Comparison of ENCODE assay signal across 16 cellular contexts in the genomic region with DNA sequence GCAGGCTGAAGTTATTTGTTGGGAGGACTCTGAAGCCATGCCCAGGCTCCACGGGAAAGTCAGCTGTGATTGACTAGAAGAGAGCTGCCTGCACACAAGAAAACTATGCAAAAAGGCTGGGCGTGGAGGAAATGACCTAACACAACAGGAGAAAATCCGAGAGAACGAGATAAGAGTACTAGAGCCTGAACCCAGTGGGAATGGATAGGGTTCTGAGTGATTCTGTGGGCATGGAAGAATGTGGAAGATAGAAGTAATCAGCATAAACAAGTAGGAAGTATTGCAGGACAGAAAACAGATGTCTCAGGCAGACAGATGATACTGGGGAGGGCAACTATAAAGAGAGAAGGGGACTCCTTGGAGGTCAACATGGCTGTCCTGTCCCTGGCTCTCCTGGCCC. TPM values are rescaled to one million over a fixed set of nuclear protein-coding genes. Genes with fewer than 3 reads are reported as not detected.
DNase-seq lines count a peak whose midpoint lies in the region; ATAC-seq and TF ChIP-seq lines count a peak whose summit lies in the region.
"Had no signal": no experiment of that assay in that cellular context is flagged by ENCODE, and none has a peak within 500 bp of the region (broad histone marks: within the 10 kb centered on the region; RNA-seq: fewer than 3 reads in every experiment).

No MANE protein-coding gene starts in this region.

- no peaks in the 10 kb centered on the region for H3K36me3 ChIP-seq in breast epithelium
- H3K36me3 ChIP-seq in hepatocyte (replicated peaks; ENCODE audit: insufficient read depth, low read depth): no peaks in the 10 kb centered on the region
- no peaks in the 10 kb centered on the region for H3K36me3 ChIP-seq in upper lobe of left lung
- no peaks in the 10 kb centered on the region for H3K36me3 ChIP-seq in colonic mucosa
- H3K36me3 ChIP-seq: HAP-1, spleen had no signal

- H3K27me3 ChIP-seq in breast epithelium (no peaks in the 10 kb centered on the region), hepatocyte (no peaks in the 10 kb centered on the region), upper lobe of left lung (no peaks in the 10 kb centered on the region), colonic mucosa (no peaks in the 10 kb centered on the region)
- H3K27me3 ChIP-seq: spleen had no signal

- ATAC-seq in upper lobe of left lung (ENCODE audit: low FRiP score in 2 of 2) (peak; percentile 63 to 69), HG03442 (IDR thresholded peaks at IDR 0.05; ENCODE audit: unreplicated experiment) (no peak)

- H3K27me3 Mint-ChIP-seq in MCF 10A (ENCODE audit: insufficient read depth, unreplicated experiment): no peaks in the 10 kb centered on the region
- H3K27me3 Mint-ChIP-seq: activated B cell treated with CpG ODN at 0.5 μM for 24 hours had no signal

- H3K4me1 ChIP-seq in breast epithelium: no peaks in the 10 kb centered on the region
- peaks cover 5% of the 10 kb centered on the region for H3K4me1 ChIP-seq in hepatocyte (ENCODE audit: insufficient read depth)
- H3K4me1 ChIP-seq in upper lobe of left lung: peaks cover 0 to 36% (median 23%) of the 10 kb centered on the region in 4 donors
- no peaks in the 10 kb centered on the region for H3K4me1 ChIP-seq in colonic mucosa
- H3K4me1 ChIP-seq: HAP-1 had no signal

- POLR2A ChIA-PET in MCF 10A (lab: Yijun Ruan, JAX): interaction anchor here (3.2 kb wide), 1 partner anchor 12 kb away, joined by 29 read pairs; the partner anchor contains the start of gene COPS8

- no peak overlapping the region for H2AFZ ChIP-seq in hepatocyte

- H3K4me2 ChIP-seq in hepatocyte: peak overlapping the region; percentile 17

- no peak overlapping the region for H3K4me3 Mint-ChIP-seq in MCF 10A (ENCODE audit: unreplicated experiment)
- H3K4me3 Mint-ChIP-seq: activated B cell treated with CpG ODN at 0.5 μM for 24 hours, nephron had no signal

- H3K4me1 Mint-ChIP-seq in MCF 10A (ENCODE audit: insufficient read depth, unreplicated experiment): peaks cover 8% of the 10 kb centered on the region
- H3K4me1 Mint-ChIP-seq: activated B cell treated with CpG ODN at 0.5 μM for 24 hours, nephron had no signal

- H3K9me3 ChIP-seq in breast epithelium (no peaks in the 10 kb centered on the region), hepatocyte (ENCODE audit: low read depth) (no peaks in the 10 kb centered on the region), upper lobe of left lung (no peaks in the 10 kb centered on the region), colonic mucosa (no peaks in the 10 kb centered on the region)
- H3K9me3 ChIP-seq: HAP-1 had no signal

- no peaks in the 10 kb centered on the region for H3K36me3 Mint-ChIP-seq in MCF 10A (ENCODE audit: insufficient read depth, unreplicated experiment)

- H4K20me1 ChIP-seq in hepatocyte (ENCODE audit: insufficient read depth, poor library complexity, severe bottlenecking): no peaks in the 10 kb centered on the region

- H3K4me3 ChIP-seq in breast epithelium (no peak overlapping the region), hepatocyte (no peak overlapping the region), upper lobe of left lung (no peak overlapping the region), colonic mucosa (no peak overlapping the region)
- H3K4me3 ChIP-seq: HAP-1, SK-N-MC, spleen had no signal

- TF ChIP-seq POLR2A in breast epithelium (IDR thresholded peaks at IDR 0.05) (no peak), upper lobe of left lung (IDR thresholded peaks at IDR 0.05) (no peak)

- H3K27ac ChIP-seq in breast epithelium (no peak overlapping the region), hepatocyte (peak overlapping the region; percentile 45), upper lobe of left lung (peak overlapping the region; percentile 11 to 57 (median 51)), colonic mucosa (no peak overlapping the region)
- H3K27ac ChIP-seq: 22Rv1, SK-N-MC had no signal

- H3K27ac Mint-ChIP-seq in MCF 10A (ENCODE audit: low read depth, unreplicated experiment): peak overlapping the region; percentile 8
- H3K27ac Mint-ChIP-seq: activated B cell treated with CpG ODN at 0.5 μM for 24 hours had no signal

- TF ChIP-seq CTCF in MCF 10A (IDR thresholded peaks at IDR 0.05; ENCODE audit: unreplicated experiment): no peak
- TF ChIP-seq CTCF in breast epithelium (IDR thresholded peaks at IDR 0.05): no peak
- no peak for TF ChIP-seq CTCF in hepatocyte (IDR thresholded peaks at IDR 0.05; ENCODE audit: poor library complexity)
- no peak for TF ChIP-seq CTCF in upper lobe of left lung (IDR thresholded peaks at IDR 0.05)
- TF ChIP-seq CTCF in colonic mucosa (IDR thresholded peaks at IDR 0.05): no peak

- DNase-seq in MCF 10A (ENCODE audit: unreplicated experiment) (no peak), breast epithelium (ENCODE audit: low spot score in 2 of 2) (no peak), dedifferentiated amniotic fluid mesenchymal stem cell (ENCODE audit: extremely low spot score) (peak; percentile 68), hepatocyte (ENCODE audit: low spot score) (peak; percentile 51), upper lobe of left lung (no peak), NCI-H524 treated with DMSO at 0.1 percent for 48 hours (lab: John Stamatoyannopoulos, UW) (no peak), colonic mucosa (no peak)
- DNase-seq: activated B cell treated with CpG ODN at 0.5 μM for 24 hours, aorta, NCI-H774, spleen had no signal

- intact Hi-C loops in MCF 10A (cut with micrococcal nuclease) (no loop called here), breast epithelium (cut with DNase I; ENCODE audit: low total_unique reads) (no loop called here), colonic mucosa (cut with DNase I) (loop anchor here (5.0 kb wide), 1 partner anchor 721 kb away; no protein-coding TSS in a partner anchor)

- no peak for TF ChIP-seq EP300 in upper lobe of left lung (IDR thresholded peaks at IDR 0.05)

- no TSS peak for BruUV-seq in MCF 10A (replicated peaks; lab: Mats Ljungman, UMichigan)

- H3K9me3 Mint-ChIP-seq in MCF 10A (ENCODE audit: unreplicated experiment): no peaks in the 10 kb centered on the region
- H3K9me3 Mint-ChIP-seq: activated B cell treated with CpG ODN at 0.5 μM for 24 hours, nephron had no signal

- CTCF ChIA-PET in MCF 10A (lab: Yijun Ruan, JAX): interaction anchor here (0.6 to 1.5 kb wide), 6 partner anchors 11 to 731 kb away, joined by 3 to 6 read pairs (median 3); no protein-coding TSS in a partner anchor

- 36% methylated on average over 4 of the region's 4 CpGs for WGBS in hepatocyte (ENCODE audit: low lambda C conversion rate, missing lambda C conversion rate)
- WGBS in upper lobe of left lung, 2 donors: 40 to 48% methylated on average over 4 of the region's 4 CpGs

- no peaks in the 10 kb centered on the region for H3K79me2 ChIP-seq in hepatocyte

- H3K9me2 ChIP-seq in hepatocyte (replicated peaks; ENCODE audit: insufficient read depth): no peaks in the 10 kb centered on the region

- no peak overlapping the region for H3K9ac ChIP-seq in colonic mucosa (ENCODE audit: low read depth in 2 of 2, low read length in 2 of 2)

RNA-seq across cellular contexts. Expression of gene COPS8, which starts 12.1 kb away (rescaled TPM):
- total RNA-seq in MCF 10A (2022) (249 and 274 TPM in 2 replicates), breast epithelium (100 to 1,000 TPM in 2 of 3 donors, 10 to 100 TPM in 1; 88.8 to 205 (median 103) TPM), hepatocyte (134 and 140 TPM in 2 replicates), upper lobe of left lung (10 to 100 TPM; 24.1 to 48.3 (median 38.1) TPM), colonic mucosa (10 to 100 TPM; 28.2 to 28.4 TPM)
- 106 and 108 TPM in 2 replicates for polyA plus RNA-seq in hepatocyte

Comparison
In these comparisons a context has a peak if more than half of its experiments do, and no peak if none do; other contexts are left out.
1. DNase-seq: peak in dedifferentiated amniotic fluid mesenchymal stem cell (single experiment) and hepatocyte (single experiment); none in MCF 10A (single experiment), breast epithelium (0 of 2), upper lobe of left lung (0 of 2), NCI-H524 treated with DMSO at 0.1 percent for 48 hours (single experiment) and colonic mucosa (single experiment).
2. H3K27ac ChIP-seq: peak in hepatocyte (single experiment) and upper lobe of left lung (4 of 4); none in breast epithelium (0 of 2) and colonic mucosa (single experiment).